30 cellular contexts compared by ENCODE assay signal in genomic region chr18:44410740-44411139, GRCh38.
"Had no signal": no experiment of that assay in that cellular context is flagged by ENCODE, and none has a peak within 500 bp of the region (broad histone marks: within the 10 kb centered on the region; RNA-seq: fewer than 3 reads in every experiment).

No MANE protein-coding gene starts in this region.

- H3K36me3 ChIP-seq: heart right ventricle, left ventricle myocardium inferior, pancreas, prostate gland, stomach, thyroid gland, transverse colon, upper lobe of right lung had no signal

- H3K27me3 Mint-ChIP-seq: memory B cell; naive thymus-derived CD4-positive, alpha-beta T cell; natural killer cell treated with Interleukin-12 subunit alpha and Interleukin-12 subunit beta and Interleukin-15 and Interleukin-18, amount 100 ng/mL, for 72 hours had no signal

- H3K27me3 ChIP-seq: heart right ventricle, hepatocyte, pancreas, stomach, testis, thyroid gland, transverse colon, upper lobe of right lung had no signal

- H3K36me3 Mint-ChIP-seq: memory B cell; naive thymus-derived CD4-positive, alpha-beta T cell; natural killer cell treated with Interleukin-12 subunit alpha and Interleukin-12 subunit beta and Interleukin-15 and Interleukin-18, amount 100 ng/mL, for 72 hours; stimulated activated naive B cell treated with anti-CD40 and anti-IgM and Interleukin-4, amounts not matched to agents 10 μg/mL and 1 μg/mL and 100 μg/mL, for 72 hours had no signal

- H3K79me2 ChIP-seq: hepatocyte had no signal

- H3K4me1 ChIP-seq: heart right ventricle, left ventricle myocardium inferior, pancreas, prostate gland, stomach, testis, thyroid gland, transverse colon, upper lobe of right lung had no signal

- H2AFZ ChIP-seq: hepatocyte had no signal

- H3K9me3 ChIP-seq: mucosa of descending colon, pancreas, prostate gland, stomach, testis, thyroid gland, transverse colon, upper lobe of right lung had no signal

- H3K4me3 ChIP-seq: heart right ventricle, hepatocyte, left ventricle myocardium inferior, lung, mucosa of descending colon, pancreas, prostate gland, skin epidermis, stomach, testis, thyroid gland, transverse colon, upper lobe of right lung had no signal

- H3K4me1 Mint-ChIP-seq: stimulated activated naive B cell treated with anti-CD40 and anti-IgM and Interleukin-4, amounts not matched to agents 10 μg/mL and 1 μg/mL and 100 μg/mL, for 72 hours had no signal

- DNase-seq: heart right ventricle; kidney; left ventricle myocardium inferior; midbrain; mucosa of descending colon; naive thymus-derived CD4-positive, alpha-beta T cell; nucleus accumbens; pancreas; posterior cingulate gyrus; retina; right cardiac atrium; stimulated activated CD4-positive, alpha-beta T cell treated with anti-CD3 and anti-CD28 coated beads, Interleukin-12 subunit alpha, Interleukin-12 subunit beta, amount 100 ng/mL, for 4 hours; stimulated activated CD4-positive, alpha-beta T cell treated with anti-CD3 and anti-CD28 coated beads, Interleukin-15, amount 100 ng/mL, for 24 hours; stimulated activated CD4-positive, alpha-beta T cell treated with anti-CD3 and anti-CD28 coated beads, Interleukin-2, amount 100 ng/mL, for 24 hours; stimulated activated CD4-positive, alpha-beta T cell treated with anti-CD3 and anti-CD28 coated beads, Interleukin-4, amount 100 ng/mL, for 1 hour; stimulated activated naive B cell treated with anti-CD40 and anti-IgM and Interleukin-4, amounts not matched to agents 10 μg/mL and 1 μg/mL and 100 μg/mL, for 72 hours; stimulated activated naive CD8-positive, alpha-beta T cell treated with anti-CD3 and anti-CD28 coated beads, Interleukin-15, Interleukin-2, amounts not matched to agents 100 U/mL and 50 U/mL, for 24 hours; stomach; testis; thyroid gland; transverse colon; upper lobe of right lung had no signal

- H3K4me3 Mint-ChIP-seq: memory B cell; naive thymus-derived CD4-positive, alpha-beta T cell; natural killer cell treated with Interleukin-12 subunit alpha and Interleukin-12 subunit beta and Interleukin-15 and Interleukin-18, amount 100 ng/mL, for 72 hours; neural crest cell; stimulated activated naive B cell treated with anti-CD40 and anti-IgM and Interleukin-4, amounts not matched to agents 10 μg/mL and 1 μg/mL and 100 μg/mL, for 72 hours had no signal

- H3K4me2 ChIP-seq: hepatocyte had no signal

- FAIRE-seq: kidney, pancreas, urothelium cell line had no signal

- H3K27ac ChIP-seq: heart right ventricle, hepatocyte, left ventricle myocardium inferior, pancreas, prostate gland, skin epidermis, stomach, testis, thyroid gland, transverse colon, upper lobe of right lung had no signal

- H3K27ac Mint-ChIP-seq: memory B cell; naive thymus-derived CD4-positive, alpha-beta T cell; natural killer cell treated with Interleukin-12 subunit alpha and Interleukin-12 subunit beta and Interleukin-15 and Interleukin-18, amount 100 ng/mL, for 72 hours; stimulated activated naive B cell treated with anti-CD40 and anti-IgM and Interleukin-4, amounts not matched to agents 10 μg/mL and 1 μg/mL and 100 μg/mL, for 72 hours had no signal
